In genomic region chr17:62700964-62701705, GRCh38 we compare ENCODE assay signal across 14 cellular contexts.
DNase-seq lines count a peak whose midpoint lies in the region; ATAC-seq, FAIRE-seq and TF ChIP-seq lines count a peak whose summit lies in the region.
"Had no signal": no experiment of that assay in that cellular context is flagged by ENCODE, and none has a peak within 500 bp of the region (broad histone marks: within the 10 kb centered on the region; RNA-seq: fewer than 3 reads in every experiment).

No MANE protein-coding gene starts in this region.

- TF ChIP-seq POLR2A in adrenal gland (IDR thresholded peaks at IDR 0.05) = no peak

- intact Hi-C loops in Right ventricle myocardium superior (cut with DNase I) (loop anchor here (5.0 to 10.0 kb wide), 2 partner anchors 266 to 704 kb away; partner anchors contain the start of gene TANC2), left ventricle myocardium inferior (cut with micrococcal nuclease) (no loop called here), adrenal gland (cut with DNase I) (loop anchor here (10.0 kb wide), 2 partner anchors 704 to 714 kb away; no protein-coding TSS in a partner anchor)

- H3K4me1 Mint-ChIP-seq in mesothelial cell of epicardium = peaks cover 15% of the 10 kb centered on the region

- CTCF ChIA-PET in RWPE1 (lab: Yijun Ruan, JAX) = interaction anchor here (0.6 to 1.3 kb wide), 3 partner anchors 28 to 299 kb away, joined by 3 to 5 read pairs (median 3); no protein-coding TSS in a partner anchor

- TF ChIP-seq CTCF in left ventricle myocardium inferior (IDR thresholded peaks at IDR 0.05; ENCODE audit: borderline replicate concordance) (no peak), RWPE1 (conservative IDR thresholded peaks at IDR 0.05; ENCODE audit: low read depth) (no peak), adrenal gland (IDR thresholded peaks at IDR 0.05) (no peak), mesothelial cell of epicardium (IDR thresholded peaks at IDR 0.05; ENCODE audit: unreplicated experiment) (no peak)

- no peak overlapping the region for H3K27ac Mint-ChIP-seq in mesothelial cell of epicardium

- DNase-seq in Right ventricle myocardium superior (peak; percentile 18), left ventricle myocardium inferior (no peak), RWPE1 (ENCODE audit: low spot score) (no peak), left kidney (ENCODE audit: low read depth, low spot score) (peak; percentile 34), urothelium cell line (ENCODE audit: low spot score) (no peak), adrenal gland (no peak), NCI-H526 (lab: John Stamatoyannopoulos, UW) (no peak), mesothelial cell of epicardium (ENCODE audit: low spot score in 2 of 2, unreplicated experiment in 2 of 2) (no peak)
- DNase-seq: Caco-2, NCI-H1048, NCI-H146, NCI-H2171 had no signal

- peaks cover 32% of the 10 kb centered on the region for H3K4me1 ChIP-seq in left ventricle myocardium inferior
- peaks cover 4 to 11% of the 10 kb centered on the region in 2 donors for H3K4me1 ChIP-seq in adrenal gland (replicated peaks in 1 of 2)

- H3K27ac ChIP-seq in left ventricle myocardium inferior (replicated peaks) = no peak overlapping the region
- peak overlapping the region; percentile 2; the same call in 1 of the 2 replicates for H3K27ac ChIP-seq in RWPE1
- H3K27ac ChIP-seq in adrenal gland = no peak overlapping the region
- H3K27ac ChIP-seq: C4-2B had no signal

- peaks cover 7% of the 10 kb centered on the region for H3K27me3 Mint-ChIP-seq in mesothelial cell of epicardium (ENCODE audit: low read depth)

- no peak for ATAC-seq in Right ventricle myocardium superior (ENCODE audit: poor library complexity)
- ATAC-seq: HCT116 had no signal

- H3K9me3 ChIP-seq in left ventricle myocardium inferior (replicated peaks) (no peaks in the 10 kb centered on the region), adrenal gland (replicated peaks in 1 of 3) (no peaks in the 10 kb centered on the region)
- H3K9me3 ChIP-seq: Caco-2 had no signal

- no peak overlapping the region for H3K4me3 Mint-ChIP-seq in mesothelial cell of epicardium

- no peaks in the 10 kb centered on the region for H3K36me3 ChIP-seq in left ventricle myocardium inferior
- H3K36me3 ChIP-seq in adrenal gland (replicated peaks in 1 of 2) = no peaks in the 10 kb centered on the region

- H3K4me3 ChIP-seq in left ventricle myocardium inferior (no peak overlapping the region), adrenal gland (no peak overlapping the region)

- H3K27me3 ChIP-seq in left ventricle myocardium inferior (ENCODE audit: low read depth) (peaks cover 31% of the 10 kb centered on the region), adrenal gland (no peaks in the 10 kb centered on the region)

- POLR2A ChIA-PET in RWPE1 (lab: Yijun Ruan, JAX; ENCODE audit: low non-redundant PET) = no interaction called here

- no peaks in the 10 kb centered on the region for H3K36me3 Mint-ChIP-seq in mesothelial cell of epicardium

- WGBS in adrenal gland, 4 donors = 75 to 82% (median 77%) methylated on average over 11 to 12 of the region's 12 CpGs

- FAIRE-seq in urothelium cell line (lab: Jason Lieb, UNC) = peak; percentile 67

- H3K9me3 Mint-ChIP-seq in mesothelial cell of epicardium = no peaks in the 10 kb centered on the region

Comparison
In these comparisons a context has a peak if more than half of its experiments do, and no peak if none do; other contexts are left out.
1. DNase-seq: peak in Right ventricle myocardium superior (single experiment) and left kidney (single experiment); none in left ventricle myocardium inferior (single experiment), RWPE1 (single experiment), urothelium cell line (single experiment), adrenal gland (0 of 7), NCI-H526 (0 of 2) and mesothelial cell of epicardium (0 of 2).